In genomic region chr4:70591955-70592582, GRCh38 we compare ENCODE assay signal across 19 cellular contexts. TPM values are rescaled to one million over a fixed set of nuclear protein-coding genes. Genes with fewer than 3 reads are reported as not detected.
A peak's percentile ranks its signal among the peaks of the same experiment; 100 is the strongest.
DNase-seq lines count a peak whose midpoint lies in the region; FAIRE-seq and TF ChIP-seq lines count a peak whose summit lies in the region.
"Had no signal": no experiment of that assay in that cellular context is flagged by ENCODE, and none has a peak within 500 bp of the region (broad histone marks: within the 10 kb centered on the region; RNA-seq: fewer than 3 reads in every experiment).

Gene AMBN, plus strand, starts transcription at chr4:70592256. Its CDS starts 103 bp downstream, at chr4:70592359.

- H3K4me3 Mint-ChIP-seq in activated CD4-positive, alpha-beta memory T cell treated with anti-CD3 and anti-CD28 coated beads, Interleukin-2, amount 10 ng/mL, durations not matched to agents 7 days and 5 days = no peak within 1 kb of the TSS
- H3K4me3 Mint-ChIP-seq: CD4-positive, CD25-positive, alpha-beta regulatory T cell; H9; IgD-negative memory B cell had no signal

- CTCF ChIA-PET in HEK293T (lab: Yijun Ruan, JAX) = interaction anchor here (1.0 to 1.4 kb wide), 2 partner anchors 10 to 1118 kb away, joined by 3 to 4 read pairs; no protein-coding TSS in a partner anchor
- CTCF ChIA-PET in activated CD4-positive, alpha-beta memory T cell treated with anti-CD3 and anti-CD28 coated beads, Interleukin-2, amount 10 ng/mL, durations not matched to agents 7 days and 5 days (lab: Charles Lee) = no interaction called here

- peaks cover 11% of the 10 kb centered on the region for H3K27me3 Mint-ChIP-seq in activated CD4-positive, alpha-beta memory T cell treated with anti-CD3 and anti-CD28 coated beads, Interleukin-2, amount 10 ng/mL, durations not matched to agents 7 days and 5 days
- H3K27me3 Mint-ChIP-seq: IgD-negative memory B cell had no signal

- no peak for FAIRE-seq in urothelium cell line (lab: Jason Lieb, UNC)
- FAIRE-seq: GM12878, GM18507 had no signal

- no peaks in the 10 kb centered on the region for H3K4me1 Mint-ChIP-seq in activated CD4-positive, alpha-beta memory T cell treated with anti-CD3 and anti-CD28 coated beads, Interleukin-2, amount 10 ng/mL, durations not matched to agents 7 days and 5 days
- H3K4me1 Mint-ChIP-seq: CD4-positive, CD25-positive, alpha-beta regulatory T cell; H9 had no signal

- DNase-seq in NCI-H82 (lab: John Stamatoyannopoulos, UW) (peak; percentile 18), NCI-H82 treated with DMSO at 0.1 percent for 48 hours (lab: John Stamatoyannopoulos, UW; ENCODE audit: unreplicated experiment) (no peak), HEK293T (ENCODE audit: extremely low spot score) (no peak), NCI-H748 treated with DMSO at 0.1 percent for 48 hours (lab: John Stamatoyannopoulos, UW) (peak; percentile 1), putamen (ENCODE audit: low spot score) (peak; percentile 68), HCEC 1CT (no peak), urothelium cell line (ENCODE audit: low spot score) (no peak)
- DNase-seq in activated CD4-positive, alpha-beta memory T cell treated with anti-CD3 and anti-CD28 coated beads, Interleukin-2, amount 10 ng/mL, durations not matched to agents 7 days and 5 days = no peak
- DNase-seq: 8988T; ACHN; CD4-positive, CD25-positive, alpha-beta regulatory T cell; DMS79; GOT3; H9 had no signal

- POLR2A ChIA-PET in HEK293T (lab: Yijun Ruan, JAX) = no interaction called here
- POLR2A ChIA-PET in activated CD4-positive, alpha-beta memory T cell treated with anti-CD3 and anti-CD28 coated beads, Interleukin-2, amount 10 ng/mL, durations not matched to agents 7 days and 5 days (lab: Charles Lee) = no interaction called here

- no peaks in the 10 kb centered on the region for H3K36me3 Mint-ChIP-seq in activated CD4-positive, alpha-beta memory T cell treated with anti-CD3 and anti-CD28 coated beads, Interleukin-2, amount 10 ng/mL, durations not matched to agents 7 days and 5 days (ENCODE audit: low read depth)
- H3K36me3 Mint-ChIP-seq: CD4-positive, CD25-positive, alpha-beta regulatory T cell; IgD-negative memory B cell had no signal

- no peaks in the 10 kb centered on the region for H3K9me3 Mint-ChIP-seq in activated CD4-positive, alpha-beta memory T cell treated with anti-CD3 and anti-CD28 coated beads, Interleukin-2, amount 10 ng/mL, durations not matched to agents 7 days and 5 days
- H3K9me3 Mint-ChIP-seq: CD4-positive, CD25-positive, alpha-beta regulatory T cell; H9; IgD-negative memory B cell had no signal

- no peak within 1 kb of the TSS for H3K27ac Mint-ChIP-seq in activated CD4-positive, alpha-beta memory T cell treated with anti-CD3 and anti-CD28 coated beads, Interleukin-2, amount 10 ng/mL, durations not matched to agents 7 days and 5 days
- H3K27ac Mint-ChIP-seq: CD4-positive, CD25-positive, alpha-beta regulatory T cell; H9; IgD-negative memory B cell had no signal

TF ChIP-seq in HEK293T, 16 proteins besides CTCF, POLR2A, EP300 and RAD21:
- TF ChIP-seq TARDBP (IDR thresholded peaks at IDR 0.05) (no peak), FOXA1 (IDR thresholded peaks at IDR 0.05) (no peak), LEF1 (IDR thresholded peaks at IDR 0.05; ENCODE audit: borderline replicate concordance) (no peak), PKNOX1 (IDR thresholded peaks at IDR 0.05) (peak; percentile 63)
TF ChIP-seq in HEK293T: peak in this region for 1.

RNA-seq across cellular contexts. Expression of gene AMBN, which starts in this region (rescaled TPM):
- total RNA-seq in activated CD4-positive, alpha-beta memory T cell treated with anti-CD3 and anti-CD28 coated beads, Interleukin-2, amount 10 ng/mL, durations not matched to agents 7 days and 5 days = not detected
- total RNA-seq: CD4-positive, CD25-positive, alpha-beta regulatory T cell; G401; GM12878; H9; HT-29 had no signal

Comparison
In these comparisons a context has a peak if more than half of its experiments do, and no peak if none do; other contexts are left out.
1. DNase-seq: peak in NCI-H82 (single experiment), NCI-H748 treated with DMSO at 0.1 percent for 48 hours (single experiment) and putamen (single experiment); none in NCI-H82 treated with DMSO at 0.1 percent for 48 hours (single experiment), HEK293T (single experiment), HCEC 1CT (single experiment), activated CD4-positive, alpha-beta memory T cell treated with anti-CD3 and anti-CD28 coated beads, Interleukin-2, amount 10 ng/mL, durations not matched to agents 7 days and 5 days (single experiment) and urothelium cell line (single experiment).